1 cellular context compared by ENCODE assay signal in genomic region chr7:116464375-116464774, GRCh38.
TF ChIP-seq lines count a peak whose summit lies in the region.

No MANE protein-coding gene starts in this region.

TF ChIP-seq in A549, 52 proteins besides CTCF, POLR2A, EP300 and RAD21 (continued from another document):
- TF ChIP-seq, protein P1, sequence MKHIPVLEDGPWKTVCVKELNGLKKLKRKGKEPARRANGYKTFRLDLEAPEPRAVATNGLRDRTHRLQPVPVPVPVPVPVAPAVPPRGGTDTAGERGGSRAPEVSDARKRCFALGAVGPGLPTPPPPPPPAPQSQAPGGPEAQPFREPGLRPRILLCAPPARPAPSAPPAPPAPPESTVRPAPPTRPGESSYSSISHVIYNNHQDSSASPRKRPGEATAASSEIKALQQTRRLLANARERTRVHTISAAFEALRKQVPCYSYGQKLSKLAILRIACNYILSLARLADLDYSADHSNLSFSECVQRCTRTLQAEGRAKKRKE (CRISPR knock-in tag; IDR thresholded peaks at IDR 0.05; ENCODE audit: low read depth) = no peak
- TF ChIP-seq MAZ (IDR thresholded peaks at IDR 0.05; ENCODE audit: borderline replicate concordance, low read depth, low read length) (no peak), JUNB (IDR thresholded peaks at IDR 0.05) (no peak), RCOR1 (IDR thresholded peaks at IDR 0.05; ENCODE audit: low read depth, low read length) (no peak)
